ENCODE assay signal across 27 cellular contexts in genomic region chr11:10376061-10376460, GRCh38.
DNase-seq lines count a peak whose midpoint lies in the region; ATAC-seq and TF ChIP-seq lines count a peak whose summit lies in the region.
"Had no signal": no experiment of that assay in that cellular context is flagged by ENCODE, and none has a peak within 500 bp of the region (broad histone marks: within the 10 kb centered on the region; RNA-seq: fewer than 3 reads in every experiment).

No MANE protein-coding gene starts in this region.

- no peak for TF ChIP-seq RAD21 in SK-N-SH (IDR thresholded peaks at IDR 0.05; ENCODE audit: low read length)

- H3K36me3 ChIP-seq in SK-N-SH (replicated peaks in 1 of 2; ENCODE audit: control insufficient read depth in 1 of 2, insufficient read depth in 2 of 2, low read length in 1 of 2) (no peaks in the 10 kb centered on the region), tibial artery (no peaks in the 10 kb centered on the region)
- H3K36me3 ChIP-seq: BE2C, gastroesophageal sphincter, lower lobe of right lung, neutrophil, stomach, upper lobe of left lung had no signal

- intact Hi-C loops in tibial artery (cut with DNase I; ENCODE audit: low total_unique reads), result no loop called here

- POLR2A ChIA-PET in SK-N-SH (lab: Yijun Ruan, JAX), result no interaction called here

- H3K4me2 ChIP-seq in SK-N-SH, result peak overlapping the region; percentile 41; the same call in 1 of the 2 replicates

- H3K4me3 ChIP-seq in SK-N-SH (ENCODE audit: low read depth in 2 of 2, low read length in 1 of 2) (no peak overlapping the region), astrocyte of the spinal cord (ENCODE audit: low read depth, low read length) (no peak overlapping the region), tibial artery (no peak overlapping the region)
- H3K4me3 ChIP-seq: gastroesophageal sphincter, lower lobe of right lung, stomach, upper lobe of left lung had no signal

- H3K27ac ChIP-seq in SK-N-SH (ENCODE audit: low read depth in 2 of 2, low read length in 1 of 2) (peak overlapping the region; percentile 71 to 79), tibial artery (no peak overlapping the region)
- H3K27ac ChIP-seq: 22Rv1, lower lobe of right lung, neutrophil, VCaP had no signal

- peaks cover 7% of the 10 kb centered on the region for H3K27me3 Mint-ChIP-seq in nephron (ENCODE audit: low read depth)
- H3K27me3 Mint-ChIP-seq: activated naive CD8-positive, alpha-beta T cell treated with anti-CD3 and anti-CD28 coated beads, Interleukin-2, amount 50 U/mL, for 24 hours had no signal

- no peaks in the 10 kb centered on the region for H4K20me1 ChIP-seq in SK-N-SH (ENCODE audit: insufficient read depth)

- no peak for ATAC-seq in SK-N-SH treated with all-trans-retinoic acid at 6 μM for 48 hours
- ATAC-seq: activated naive CD8-positive, alpha-beta T cell treated with anti-CD3 and anti-CD28 coated beads, Interleukin-2, amount 50 U/mL, for 24 hours; lower lobe of right lung had no signal

- H3K79me2 ChIP-seq in SK-N-SH (ENCODE audit: insufficient read depth), result no peaks in the 10 kb centered on the region

- no peaks in the 10 kb centered on the region for H3K9me3 ChIP-seq in SK-N-SH
- H3K9me3 ChIP-seq in tibial artery, result no peaks in the 10 kb centered on the region
- H3K9me3 ChIP-seq: BE2C, gastroesophageal sphincter, lower lobe of right lung, neutrophil, stomach, upper lobe of left lung had no signal

- no peak overlapping the region for H3K9ac ChIP-seq in SK-N-SH

- H3K4me1 ChIP-seq in SK-N-SH (ENCODE audit: control insufficient read depth in 1 of 2, insufficient read depth in 2 of 2, low read depth in 1 of 2, low read length in 1 of 2) (peaks cover 22 to 30% of the 10 kb centered on the region in 2 experiments), tibial artery (peaks cover 0 to 39% (median 0%) of the 10 kb centered on the region in 4 donors)
- H3K4me1 ChIP-seq: BE2C had no signal

- peak overlapping the region in 2 of 3 experiments; percentile 54 to 86 for H3K27ac Mint-ChIP-seq in nephron
- H3K27ac Mint-ChIP-seq: activated naive CD8-positive, alpha-beta T cell treated with anti-CD3 and anti-CD28 coated beads, Interleukin-2, amount 50 U/mL, for 24 hours had no signal

- no peaks in the 10 kb centered on the region for H3K27me3 ChIP-seq in SK-N-SH (ENCODE audit: insufficient read depth)
- H3K27me3 ChIP-seq in tibial artery, result no peaks in the 10 kb centered on the region
- H3K27me3 ChIP-seq: BE2C, gastroesophageal sphincter, stomach, upper lobe of left lung had no signal

- H3K9me2 ChIP-seq in SK-N-SH, result no peaks in the 10 kb centered on the region

- H3K4me1 Mint-ChIP-seq in nephron, result peaks cover 36% of the 10 kb centered on the region
- H3K4me1 Mint-ChIP-seq: activated naive CD8-positive, alpha-beta T cell treated with anti-CD3 and anti-CD28 coated beads, Interleukin-2, amount 50 U/mL, for 24 hours had no signal

- TF ChIP-seq EP300 in SK-N-SH (IDR thresholded peaks at IDR 0.05; ENCODE audit: borderline replicate concordance in 1 of 2, low read depth in 1 of 2, low read length in 1 of 2), result no peak

- CTCF ChIA-PET in SK-N-SH (lab: Yijun Ruan, JAX), result interaction anchor here (0.8 to 2.7 kb wide), 3 partner anchors 10 to 30 kb away, joined by 3 to 20 read pairs (median 10); no protein-coding TSS in a partner anchor

- TF ChIP-seq CTCF in SK-N-SH (IDR thresholded peaks at IDR 0.05) (no peak), astrocyte of the spinal cord (IDR thresholded peaks at IDR 0.05; ENCODE audit: low read depth, low read length) (no peak), nephron (IDR thresholded peaks at IDR 0.05; ENCODE audit: unreplicated experiment in 3 of 3) (no peak), tibial artery (IDR thresholded peaks at IDR 0.05) (no peak)

- H2AFZ ChIP-seq in SK-N-SH (ENCODE audit: low read depth), result no peak overlapping the region

- no peak for DNase-seq in SK-N-SH
- peak; percentile 86 for DNase-seq in astrocyte of the spinal cord (ENCODE audit: low read depth, low spot score)
- peak; percentile 51 to 72 for DNase-seq in tibial artery
- no peak for DNase-seq in islet precursor cell
- no peak for DNase-seq in NCI-H526 (lab: John Stamatoyannopoulos, UW)
- DNase-seq in NAMALWA (ENCODE audit: low spot score), result no peak
- DNase-seq: activated CD4-positive, alpha-beta T cell treated with anti-CD3 and anti-CD28 coated beads, Interleukin-2, amount 50 U/mL, for 4 hours; activated gamma-delta T cell; activated naive CD8-positive, alpha-beta T cell treated with anti-CD3 and anti-CD28 coated beads, Interleukin-2, amount 50 U/mL, for 24 hours; BE2C; central memory CD4-positive, alpha-beta T cell; kidney; lower lobe of right lung; NCI-H1092 treated with DMSO at 0.1 percent for 48 hours; NCI-H2029 treated with DMSO at 0.1 percent for 48 hours; NCI-H510A treated with DMSO at 0.1 percent for 48 hours; RPMI8226; stimulated activated CD4-positive, alpha-beta T cell treated with anti-CD3 and anti-CD28 coated beads, Interleukin-12 subunit alpha, Interleukin-12 subunit beta, amount 100 ng/mL, for 4 hours; stomach; T-helper 2 cell; upper lobe of left lung had no signal

- peak overlapping the region in 1 of 3 experiments; percentile 15 for H3K4me3 Mint-ChIP-seq in nephron
- H3K4me3 Mint-ChIP-seq: activated naive CD8-positive, alpha-beta T cell treated with anti-CD3 and anti-CD28 coated beads, Interleukin-2, amount 50 U/mL, for 24 hours had no signal

- H3K36me3 Mint-ChIP-seq in nephron (ENCODE audit: low read depth), result no peaks in the 10 kb centered on the region

- in situ Hi-C loops in astrocyte of the spinal cord (cut with HindIII; ENCODE audit: low sequenced_read_pairs), result no loop called here

- peaks cover 23% of the 10 kb centered on the region for H3F3A ChIP-seq in SK-N-SH (replicated peaks; ENCODE audit: insufficient read depth)

- WGBS in SK-N-SH (ENCODE audit: low lambda C conversion rate), result 91% methylated on average over 6 of the region's 6 CpGs

- H3K9me3 Mint-ChIP-seq in nephron, result no peaks in the 10 kb centered on the region
- H3K9me3 Mint-ChIP-seq: activated naive CD8-positive, alpha-beta T cell treated with anti-CD3 and anti-CD28 coated beads, Interleukin-2, amount 50 U/mL, for 24 hours had no signal

TF ChIP-seq in SK-N-SH, 30 proteins besides CTCF, POLR2A, EP300 and RAD21 (continues in another document):
- TF ChIP-seq, protein P1, sequence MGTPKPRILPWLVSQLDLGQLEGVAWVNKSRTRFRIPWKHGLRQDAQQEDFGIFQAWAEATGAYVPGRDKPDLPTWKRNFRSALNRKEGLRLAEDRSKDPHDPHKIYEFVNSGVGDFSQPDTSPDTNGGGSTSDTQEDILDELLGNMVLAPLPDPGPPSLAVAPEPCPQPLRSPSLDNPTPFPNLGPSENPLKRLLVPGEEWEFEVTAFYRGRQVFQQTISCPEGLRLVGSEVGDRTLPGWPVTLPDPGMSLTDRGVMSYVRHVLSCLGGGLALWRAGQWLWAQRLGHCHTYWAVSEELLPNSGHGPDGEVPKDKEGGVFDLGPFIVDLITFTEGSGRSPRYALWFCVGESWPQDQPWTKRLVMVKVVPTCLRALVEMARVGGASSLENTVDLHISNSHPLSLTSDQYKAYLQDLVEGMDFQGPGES (IDR thresholded peaks at IDR 0.05; ENCODE audit: low read depth, low read length), result no peak
- TF ChIP-seq ELF1 (IDR thresholded peaks at IDR 0.05) (no peak), NRF1 (IDR thresholded peaks at IDR 0.05; ENCODE audit: low read depth, low read length) (no peak), TAF1 (IDR thresholded peaks at IDR 0.05; ENCODE audit: borderline replicate concordance, low read depth, low read length) (no peak), MXI1 (IDR thresholded peaks at IDR 0.05; ENCODE audit: low read depth, low read length) (no peak), FOXM1 (IDR thresholded peaks at IDR 0.05; ENCODE audit: low read depth) (no peak), YY1 (IDR thresholded peaks at IDR 0.05; ENCODE audit: low read depth) (no peak), TEAD4 (IDR thresholded peaks at IDR 0.05; ENCODE audit: borderline replicate concordance, insufficient read depth) (no peak), POLR2AphosphoS5 (IDR thresholded peaks at IDR 0.05; ENCODE audit: low read depth, low read length) (no peak), RCOR1 (IDR thresholded peaks at IDR 0.05; ENCODE audit: low read length) (no peak), SIN3A (IDR thresholded peaks at IDR 0.05; ENCODE audit: borderline replicate concordance, low read depth, low read length) (no peak), JUND (IDR thresholded peaks at IDR 0.05) (no peak), NFIC (IDR thresholded peaks at IDR 0.05; ENCODE audit: borderline replicate concordance) (no peak), SMC3 (IDR thresholded peaks at IDR 0.05; ENCODE audit: low read depth, low read length) (no peak)

TF ChIP-seq in SK-N-SH treated with all-trans-retinoic acid at 6 μM for 48 hours, 23 proteins besides CTCF, POLR2A, EP300 and RAD21:
- TF ChIP-seq, protein P2, sequence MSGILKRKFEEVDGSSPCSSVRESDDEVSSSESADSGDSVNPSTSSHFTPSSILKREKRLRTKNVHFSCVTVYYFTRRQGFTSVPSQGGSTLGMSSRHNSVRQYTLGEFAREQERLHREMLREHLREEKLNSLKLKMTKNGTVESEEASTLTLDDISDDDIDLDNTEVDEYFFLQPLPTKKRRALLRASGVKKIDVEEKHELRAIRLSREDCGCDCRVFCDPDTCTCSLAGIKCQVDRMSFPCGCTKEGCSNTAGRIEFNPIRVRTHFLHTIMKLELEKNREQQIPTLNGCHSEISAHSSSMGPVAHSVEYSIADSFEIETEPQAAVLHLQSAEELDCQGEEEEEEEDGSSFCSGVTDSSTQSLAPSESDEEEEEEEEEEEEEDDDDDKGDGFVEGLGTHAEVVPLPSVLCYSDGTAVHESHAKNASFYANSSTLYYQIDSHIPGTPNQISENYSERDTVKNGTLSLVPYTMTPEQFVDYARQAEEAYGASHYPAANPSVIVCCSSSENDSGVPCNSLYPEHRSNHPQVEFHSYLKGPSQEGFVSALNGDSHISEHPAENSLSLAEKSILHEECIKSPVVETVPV (CRISPR knock-in tag; IDR thresholded peaks at IDR 0.05), result no peak
- TF ChIP-seq ESRRG (CRISPR knock-in tag; IDR thresholded peaks at IDR 0.05), result no peak
- TF ChIP-seq TOX (CRISPR knock-in tag; IDR thresholded peaks at IDR 0.05; ENCODE audit: borderline replicate concordance), result no peak
- no peak for TF ChIP-seq ZFP3 (CRISPR knock-in tag; IDR thresholded peaks at IDR 0.05)

Comparison
In these comparisons a context has a peak if more than half of its experiments do, and no peak if none do; other contexts are left out.
1. DNase-seq: peak in astrocyte of the spinal cord (single experiment) and tibial artery (2 of 2); none in SK-N-SH (single experiment), islet precursor cell (single experiment), NCI-H526 (0 of 2) and NAMALWA (single experiment).
2. H3K27ac ChIP-seq: peak in SK-N-SH (2 of 2); none in tibial artery (0 of 2).